ENCODE assay signal across 18 cellular contexts in genomic region chr4:136383126-136383525, GRCh38.
"Had no signal": no experiment of that assay in that cellular context is flagged by ENCODE, and none has a peak within 500 bp of the region (broad histone marks: within the 10 kb centered on the region; RNA-seq: fewer than 3 reads in every experiment).

No MANE protein-coding gene starts in this region.

- DNase-seq: activated CD4-positive, alpha-beta T cell treated with anti-CD3 and anti-CD28 coated beads, Interleukin-2, amount 50 U/mL, for 4 hours; activated CD4-positive, CD25-positive, alpha-beta regulatory T cell treated with anti-CD3 and anti-CD28 coated beads, Interleukin-2, amount 50 U/mL, for 72 hours; activated gamma-delta T cell; activated T-cell treated with anti-CD3 and anti-CD28 coated beads, Interleukin-2, amount 50 U/mL, for 72 hours; caudate nucleus; dorsolateral prefrontal cortex; endodermal cell; mesenchymal stem cell; naive thymus-derived CD8-positive, alpha-beta T cell; ovary; right lobe of liver; stimulated activated CD4-positive, alpha-beta T cell treated with anti-CD3 and anti-CD28 coated beads, Interleukin-4, amount 100 ng/mL, for 4 hours; upper lobe of left lung had no signal

- H3K9me3 ChIP-seq: ovary, right lobe of liver, thoracic aorta, upper lobe of left lung had no signal

- H3K9me3 Mint-ChIP-seq: activated naive CD4-positive, alpha-beta T cell treated with anti-CD3 and anti-CD28 coated beads, Interleukin-2, amount 50 U/mL, for 24 hours; activated T-cell treated with anti-CD3 and anti-CD28 coated beads, Interleukin-2, amount 50 U/mL, for 72 hours; endodermal cell; stimulated activated memory B cell treated with anti-CD40 and anti-IgM and Interleukin-4, amounts not matched to agents 10 μg/mL and 1 μg/mL and 100 μg/mL, for 72 hours had no signal

- H3K4me1 ChIP-seq: right lobe of liver, upper lobe of left lung had no signal

- H3K4me1 Mint-ChIP-seq: activated naive CD4-positive, alpha-beta T cell treated with anti-CD3 and anti-CD28 coated beads, Interleukin-2, amount 50 U/mL, for 24 hours; endodermal cell; naive thymus-derived CD8-positive, alpha-beta T cell; stimulated activated memory B cell treated with anti-CD40 and anti-IgM and Interleukin-4, amounts not matched to agents 10 μg/mL and 1 μg/mL and 100 μg/mL, for 72 hours had no signal

- H3K27ac Mint-ChIP-seq: activated naive CD4-positive, alpha-beta T cell treated with anti-CD3 and anti-CD28 coated beads, Interleukin-2, amount 50 U/mL, for 24 hours; activated T-cell treated with anti-CD3 and anti-CD28 coated beads, Interleukin-2, amount 50 U/mL, for 72 hours; endodermal cell; naive thymus-derived CD8-positive, alpha-beta T cell; stimulated activated memory B cell treated with anti-CD40 and anti-IgM and Interleukin-4, amounts not matched to agents 10 μg/mL and 1 μg/mL and 100 μg/mL, for 72 hours had no signal

- H3K27me3 ChIP-seq: dorsolateral prefrontal cortex, ovary, right lobe of liver, upper lobe of left lung had no signal

- H3K36me3 ChIP-seq: ovary, right lobe of liver, thoracic aorta, upper lobe of left lung had no signal

- H3K36me3 Mint-ChIP-seq: activated naive CD4-positive, alpha-beta T cell treated with anti-CD3 and anti-CD28 coated beads, Interleukin-2, amount 50 U/mL, for 24 hours; naive thymus-derived CD8-positive, alpha-beta T cell; stimulated activated memory B cell treated with anti-CD40 and anti-IgM and Interleukin-4, amounts not matched to agents 10 μg/mL and 1 μg/mL and 100 μg/mL, for 72 hours had no signal

- FAIRE-seq: colon had no signal

- H3K27me3 Mint-ChIP-seq: activated naive CD4-positive, alpha-beta T cell treated with anti-CD3 and anti-CD28 coated beads, Interleukin-2, amount 50 U/mL, for 24 hours; naive thymus-derived CD8-positive, alpha-beta T cell; stimulated activated memory B cell treated with anti-CD40 and anti-IgM and Interleukin-4, amounts not matched to agents 10 μg/mL and 1 μg/mL and 100 μg/mL, for 72 hours had no signal

- H3K4me3 ChIP-seq: dorsolateral prefrontal cortex, ovary, right lobe of liver, smooth muscle cell, thoracic aorta, upper lobe of left lung had no signal

- H3K4me2 ChIP-seq: smooth muscle cell had no signal

- ATAC-seq: activated T-cell treated with anti-CD3 and anti-CD28 coated beads, Interleukin-2, amount 50 U/mL, for 72 hours; naive thymus-derived CD8-positive, alpha-beta T cell; right lobe of liver; stimulated activated memory B cell treated with anti-CD40 and anti-IgM and Interleukin-4, amounts not matched to agents 10 μg/mL and 1 μg/mL and 100 μg/mL, for 72 hours had no signal

- H3K27ac ChIP-seq: dorsolateral prefrontal cortex, ovary, right lobe of liver, thoracic aorta, upper lobe of left lung had no signal

- H3K4me3 Mint-ChIP-seq: activated naive CD4-positive, alpha-beta T cell treated with anti-CD3 and anti-CD28 coated beads, Interleukin-2, amount 50 U/mL, for 24 hours; activated T-cell treated with anti-CD3 and anti-CD28 coated beads, Interleukin-2, amount 50 U/mL, for 72 hours; endodermal cell; naive thymus-derived CD8-positive, alpha-beta T cell; stimulated activated memory B cell treated with anti-CD40 and anti-IgM and Interleukin-4, amounts not matched to agents 10 μg/mL and 1 μg/mL and 100 μg/mL, for 72 hours had no signal
